In genomic region chr2:66457545-66457944, GRCh38 we compare ENCODE assay signal across 18 cellular contexts. TPM values are rescaled to one million over a fixed set of nuclear protein-coding genes. Genes with fewer than 3 reads are reported as not detected.
"Had no signal": no experiment of that assay in that cellular context is flagged by ENCODE, and none has a peak within 500 bp of the region (broad histone marks: within the 10 kb centered on the region; RNA-seq: fewer than 3 reads in every experiment).

No MANE protein-coding gene starts in this region.

- H3K4me3 ChIP-seq: ascending aorta, gastrocnemius medialis, left ventricle myocardium inferior, suprapubic skin, transverse colon had no signal

- H3K27me3 ChIP-seq: ascending aorta, gastrocnemius medialis, suprapubic skin, transverse colon had no signal

- ATAC-seq: activated T-cell treated with anti-CD3 and anti-CD28 coated beads, Interleukin-2, amount 50 U/mL, for 72 hours; esophagus mucosa; gastrocnemius medialis had no signal

- H3K4me1 ChIP-seq: gastrocnemius medialis, suprapubic skin had no signal

- H3K27ac Mint-ChIP-seq: activated CD4-positive, alpha-beta T cell treated with anti-CD3 and anti-CD28 coated beads, Interleukin-2, amount 10 ng/mL, durations not matched to agents 7 days and 5 days; activated T-cell treated with anti-CD3 and anti-CD28 coated beads, Interleukin-2, amount 50 U/mL, for 72 hours; stimulated activated naive CD8-positive, alpha-beta T cell treated with anti-CD3 and anti-CD28 coated beads, Interleukin-15, Interleukin-2, amounts not matched to agents 100 ng/mL and 50 ng/mL, for 24 hours had no signal

- H3K36me3 ChIP-seq: gastrocnemius medialis, suprapubic skin, transverse colon had no signal

- H3K4me3 Mint-ChIP-seq: activated CD4-positive, alpha-beta T cell treated with anti-CD3 and anti-CD28 coated beads, Interleukin-2, amount 10 ng/mL, durations not matched to agents 7 days and 5 days; activated T-cell treated with anti-CD3 and anti-CD28 coated beads, Interleukin-2, amount 50 U/mL, for 72 hours; stimulated activated naive CD8-positive, alpha-beta T cell treated with anti-CD3 and anti-CD28 coated beads, Interleukin-15, Interleukin-2, amounts not matched to agents 100 ng/mL and 50 ng/mL, for 24 hours had no signal

- H3K27ac ChIP-seq: ascending aorta, gastrocnemius medialis, suprapubic skin had no signal

- H3K9me3 ChIP-seq: ascending aorta, gastrocnemius medialis, left ventricle myocardium inferior, suprapubic skin, transverse colon had no signal

- H3K4me1 Mint-ChIP-seq: activated CD4-positive, alpha-beta T cell treated with anti-CD3 and anti-CD28 coated beads, Interleukin-2, amount 10 ng/mL, durations not matched to agents 7 days and 5 days had no signal

- DNase-seq: activated CD4-positive, alpha-beta T cell treated with anti-CD3 and anti-CD28 coated beads, Interleukin-2, amount 10 ng/mL, durations not matched to agents 7 days and 5 days; activated CD4-positive, CD25-positive, alpha-beta regulatory T cell; activated CD8-positive, alpha-beta memory T cell treated with anti-CD3 and anti-CD28 coated beads, Interleukin-2, amount 50 U/mL, for 4 hours; activated effector memory CD4-positive, alpha-beta T cell treated with anti-CD3 and anti-CD28 coated beads, Interleukin-2, amount 50 U/mL, for 16 hours; activated naive CD4-positive, alpha-beta T cell treated with anti-CD3 and anti-CD28 coated beads, Interleukin-2, amount 50 U/mL, for 16 hours; activated T-cell treated with anti-CD3 and anti-CD28 coated beads, Interleukin-2, amount 50 U/mL, for 72 hours; effector CD4-positive, alpha-beta T cell; gastrocnemius medialis; head of caudate nucleus; left ventricle myocardium inferior; occipital lobe; retina; T1000; transverse colon had no signal

- H3K9me3 Mint-ChIP-seq: activated CD4-positive, alpha-beta T cell treated with anti-CD3 and anti-CD28 coated beads, Interleukin-2, amount 10 ng/mL, durations not matched to agents 7 days and 5 days; activated T-cell treated with anti-CD3 and anti-CD28 coated beads, Interleukin-2, amount 50 U/mL, for 72 hours; stimulated activated naive CD8-positive, alpha-beta T cell treated with anti-CD3 and anti-CD28 coated beads, Interleukin-15, Interleukin-2, amounts not matched to agents 100 ng/mL and 50 ng/mL, for 24 hours had no signal

RNA-seq across cellular contexts. Expression of gene MEIS1, which starts 22.6 kb away (rescaled TPM):
- total RNA-seq: activated CD4-positive, alpha-beta T cell treated with anti-CD3 and anti-CD28 coated beads, Interleukin-2, amount 10 ng/mL, durations not matched to agents 7 days and 5 days had no signal
